ENCODE assay signal across 19 cellular contexts in genomic region chrX:25156323-25156722, GRCh38.
DNase-seq lines count a peak whose midpoint lies in the region; ATAC-seq and TF ChIP-seq lines count a peak whose summit lies in the region.
"Had no signal": no experiment of that assay in that cellular context is flagged by ENCODE, and none has a peak within 500 bp of the region (broad histone marks: within the 10 kb centered on the region; RNA-seq: fewer than 3 reads in every experiment).

No MANE protein-coding gene starts in this region.

- POLR2A ChIA-PET in HEK293 (lab: Yijun Ruan, JAX) = no interaction called here
- POLR2A ChIA-PET in activated CD8-positive, alpha-beta T cell treated with anti-CD3 and anti-CD28 coated beads for 36 hours (lab: Charles Lee) = no interaction called here

- H3K36me3 ChIP-seq in HEK293 (ENCODE audit: control insufficient read depth in 2 of 2, insufficient read depth in 1 of 2, low read length in 2 of 2) = no peaks in the 10 kb centered on the region
- H3K36me3 ChIP-seq: SJCRH30 had no signal

- H3K9me3 Mint-ChIP-seq in activated CD8-positive, alpha-beta T cell treated with anti-CD3 and anti-CD28 coated beads for 36 hours = no peaks in the 10 kb centered on the region
- H3K9me3 Mint-ChIP-seq: activated T-helper 17 cell treated with anti-CD3 and anti-CD28 coated beads, Interleukin-2, amount 50 U/mL, for 72 hours; nephron; T-helper 2 cell treated with Interferon-gamma antibody and Interleukin-4, amounts not matched to agents 5 μg/mL and 100 μg/mL, for 36 hours had no signal

- no peaks in the 10 kb centered on the region for H3K4me1 ChIP-seq in HEK293 (ENCODE audit: control insufficient read depth, insufficient read depth, low read length)

- in situ Hi-C loops in ACHN (cut with HindIII; ENCODE audit: low pct_ligation_motif_present, low pct_unique_long_range_greater_than_20kb, low sequenced_read_pairs) = no loop called here

- H3K4me3 ChIP-seq in HEK293 (ENCODE audit: low read depth, low read length) (no peak overlapping the region), fibroblast of villous mesenchyme (ENCODE audit: low read depth, low read length) (no peak overlapping the region)
- H3K4me3 ChIP-seq: SJCRH30, skin epidermis had no signal

- ATAC-seq in activated CD8-positive, alpha-beta T cell treated with anti-CD3 and anti-CD28 coated beads for 36 hours = no peak
- ATAC-seq in SK-N-SH treated with all-trans-retinoic acid at 6 μM for 48 hours = no peak
- ATAC-seq: activated CD4-positive, CD25-positive, alpha-beta regulatory T cell treated with anti-CD3 and anti-CD28 coated beads, Interleukin-2, amount 50 U/mL, for 24 hours; activated T-helper 17 cell treated with anti-CD3 and anti-CD28 coated beads, Interleukin-2, amount 50 U/mL, for 72 hours had no signal

- no peak overlapping the region for H3K27ac Mint-ChIP-seq in activated CD8-positive, alpha-beta T cell treated with anti-CD3 and anti-CD28 coated beads for 36 hours
- H3K27ac Mint-ChIP-seq: activated T-helper 17 cell treated with anti-CD3 and anti-CD28 coated beads, Interleukin-2, amount 50 U/mL, for 72 hours; T-helper 2 cell treated with Interferon-gamma antibody and Interleukin-4, amounts not matched to agents 5 μg/mL and 100 μg/mL, for 36 hours had no signal

- no peak overlapping the region for H3K27ac ChIP-seq in HEK293 (ENCODE audit: extremely low read depth, low read depth, low read length)
- H3K27ac ChIP-seq: SJCRH30, skin epidermis had no signal

- H3K4me1 Mint-ChIP-seq in activated CD8-positive, alpha-beta T cell treated with anti-CD3 and anti-CD28 coated beads for 36 hours (ENCODE audit: low read depth) = no peaks in the 10 kb centered on the region
- H3K4me1 Mint-ChIP-seq: activated T-helper 17 cell treated with anti-CD3 and anti-CD28 coated beads, Interleukin-2, amount 50 U/mL, for 72 hours had no signal

- CTCF ChIA-PET in HEK293 (lab: Yijun Ruan, JAX) = interaction anchor here (0.6 kb wide), 1 partner anchor 318 kb away, joined by 3 read pairs; no protein-coding TSS in a partner anchor
- CTCF ChIA-PET in activated CD8-positive, alpha-beta T cell treated with anti-CD3 and anti-CD28 coated beads for 36 hours (lab: Charles Lee) = no interaction called here

- H3K36me3 Mint-ChIP-seq in activated CD8-positive, alpha-beta T cell treated with anti-CD3 and anti-CD28 coated beads for 36 hours (ENCODE audit: low read depth) = no peaks in the 10 kb centered on the region

- intact Hi-C loops in activated CD8-positive, alpha-beta T cell treated with anti-CD3 and anti-CD28 coated beads for 36 hours (cut with micrococcal nuclease) = no loop called here

- H3K9me3 ChIP-seq in HEK293 (ENCODE audit: control insufficient read depth, insufficient read depth, low read depth, low read length) = no peaks in the 10 kb centered on the region
- H3K9me3 ChIP-seq: SJCRH30 had no signal

- TF ChIP-seq CTCF in HEK293 (tag by site-specific recombination; IDR thresholded peaks at IDR 0.05) (no peak), fibroblast of villous mesenchyme (IDR thresholded peaks at IDR 0.05; ENCODE audit: insufficient read depth, low read depth, low read length) (no peak)
- no peak for TF ChIP-seq CTCF in activated CD8-positive, alpha-beta T cell treated with anti-CD3 and anti-CD28 coated beads for 36 hours (IDR thresholded peaks at IDR 0.05)

- peaks cover 1% of the 10 kb centered on the region for H3K27me3 Mint-ChIP-seq in activated CD8-positive, alpha-beta T cell treated with anti-CD3 and anti-CD28 coated beads for 36 hours

- peak; percentile 16 for DNase-seq in ACHN
- DNase-seq in NCI-H69 (lab: John Stamatoyannopoulos, UW) = peak; percentile 57
- DNase-seq in fibroblast of villous mesenchyme (ENCODE audit: low read depth) = peak; percentile 10
- no peak for DNase-seq in activated CD8-positive, alpha-beta T cell treated with anti-CD3 and anti-CD28 coated beads for 36 hours
- no peak for DNase-seq in hepatic stellate cell (ENCODE audit: low spot score)
- DNase-seq in GDM1 (lab: John Stamatoyannopoulos, UW) = no peak
- DNase-seq: central memory CD4-positive, alpha-beta T cell; kidney glomerular epithelial cell; NCI-H187 treated with DMSO at 0.1 percent for 48 hours; OCI-M1; stimulated activated CD4-positive, alpha-beta T cell treated with anti-CD3 and anti-CD28 coated beads, Interleukin-4, amount 100 ng/mL, for 24 hours had no signal

- H3K4me3 Mint-ChIP-seq in activated CD8-positive, alpha-beta T cell treated with anti-CD3 and anti-CD28 coated beads for 36 hours = no peak overlapping the region
- H3K4me3 Mint-ChIP-seq: activated T-helper 17 cell treated with anti-CD3 and anti-CD28 coated beads, Interleukin-2, amount 50 U/mL, for 72 hours; nephron; T-helper 2 cell treated with Interferon-gamma antibody and Interleukin-4, amounts not matched to agents 5 μg/mL and 100 μg/mL, for 36 hours had no signal

TF ChIP-seq in HEK293, 187 proteins besides CTCF, POLR2A, EP300 and RAD21:
- peak; percentile 41; the same call in 1 of the 2 replicates for TF ChIP-seq PRDM6 (tag by site-specific recombination; IDR thresholded peaks at IDR 0.05)
- TF ChIP-seq ZNF157 (tag by site-specific recombination; IDR thresholded peaks at IDR 0.05) = no peak
- no peak for TF ChIP-seq ZNF530 (tag by site-specific recombination; IDR thresholded peaks at IDR 0.05; ENCODE audit: low read depth)
- peak; percentile 42 for TF ChIP-seq ZIC2 (tag by site-specific recombination; IDR thresholded peaks at IDR 0.05)
- peak; percentile 79 for TF ChIP-seq FEZF1 (tag by site-specific recombination; IDR thresholded peaks at IDR 0.05)
- 0 out of 2 replicates have a peak, but pooled peaks have one; percentile 19 for TF ChIP-seq ZNF629 (tag by site-specific recombination; IDR thresholded peaks at IDR 0.05)
- TF ChIP-seq ZSCAN23 (tag by site-specific recombination; IDR thresholded peaks at IDR 0.05) = no peak
- TF ChIP-seq ZEB2 (tag by site-specific recombination; IDR thresholded peaks at IDR 0.05) = peak; percentile 24; the same call in 1 of the 2 replicates

TF ChIP-seq in SK-N-SH treated with all-trans-retinoic acid at 6 μM for 48 hours, 23 proteins besides CTCF, POLR2A, EP300 and RAD21:
- TF ChIP-seq TCF4 (CRISPR knock-in tag; IDR thresholded peaks at IDR 0.05; ENCODE audit: borderline replicate concordance) = no peak
- TF ChIP-seq TOX (CRISPR knock-in tag; IDR thresholded peaks at IDR 0.05; ENCODE audit: borderline replicate concordance) = no peak
- TF ChIP-seq CREB5 (CRISPR knock-in tag; IDR thresholded peaks at IDR 0.05; ENCODE audit: low read depth) = no peak
- TF ChIP-seq ESRRG (CRISPR knock-in tag; IDR thresholded peaks at IDR 0.05) = no peak
- TF ChIP-seq RARB (CRISPR knock-in tag; IDR thresholded peaks at IDR 0.05) = no peak
- no peak for TF ChIP-seq PPARA (CRISPR knock-in tag; IDR thresholded peaks at IDR 0.05; ENCODE audit: borderline replicate concordance)
- no peak for TF ChIP-seq ZNF8 (CRISPR knock-in tag; IDR thresholded peaks at IDR 0.05)
- TF ChIP-seq ZNF565 (CRISPR knock-in tag; conservative IDR thresholded peaks at IDR 0.05; ENCODE audit: low read depth) = no peak
- no peak for TF ChIP-seq SNAI2 (CRISPR knock-in tag; IDR thresholded peaks at IDR 0.05)
- no peak for TF ChIP-seq POU6F1 (CRISPR knock-in tag; IDR thresholded peaks at IDR 0.05; ENCODE audit: borderline replicate concordance, low read depth)
- no peak for TF ChIP-seq ZFP30 (CRISPR knock-in tag; IDR thresholded peaks at IDR 0.05)

Comparison
In these comparisons a context has a peak if more than half of its experiments do, and no peak if none do; other contexts are left out.
1. DNase-seq: peak in ACHN (single experiment), NCI-H69 (single experiment) and fibroblast of villous mesenchyme (single experiment); none in activated CD8-positive, alpha-beta T cell treated with anti-CD3 and anti-CD28 coated beads for 36 hours (single experiment), hepatic stellate cell (single experiment) and GDM1 (single experiment).